In the genomic region with DNA sequence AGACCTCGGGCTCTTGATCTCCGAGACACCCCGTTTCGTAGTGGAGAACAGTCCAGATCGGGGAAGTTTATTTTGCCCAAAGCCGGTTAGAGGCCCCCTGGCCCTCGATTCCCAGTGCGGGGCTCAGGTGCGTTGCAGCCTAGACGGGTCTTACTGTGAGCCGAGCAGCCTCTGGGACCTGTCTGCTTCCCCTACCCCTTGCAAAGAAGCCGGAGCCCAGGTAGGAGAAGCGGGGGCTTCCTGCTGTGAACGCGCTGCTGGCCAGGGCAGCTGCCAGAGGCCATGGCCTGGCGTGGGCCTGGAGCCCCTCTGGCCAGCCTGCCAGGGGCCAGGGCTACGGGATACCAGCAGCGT, we compare ENCODE assay signal across 8 cellular contexts. TPM values are rescaled to one million over a fixed set of nuclear protein-coding genes. Genes with fewer than 3 reads are reported as not detected.
DNase-seq lines count a peak whose midpoint lies in the region; ATAC-seq and TF ChIP-seq lines count a peak whose summit lies in the region.

No MANE protein-coding gene starts in this region.

- peak overlapping the region; percentile 88 for H3K27ac Mint-ChIP-seq in dendritic cell treated with granulocyte-macrophage colony-stimulating factor and Interleukin-4, amounts not matched to agents 40 ng/mL and 50 ng/mL, for 4 days
- no peak overlapping the region for H3K27ac Mint-ChIP-seq in nephron progenitor cell

- no peaks in the 10 kb centered on the region for H3K9me3 Mint-ChIP-seq in dendritic cell treated with granulocyte-macrophage colony-stimulating factor and Interleukin-4, amounts not matched to agents 40 ng/mL and 50 ng/mL, for 4 days
- H3K9me3 Mint-ChIP-seq in nephron progenitor cell: no peaks in the 10 kb centered on the region

- peaks cover 22% of the 10 kb centered on the region for H3K36me3 ChIP-seq in MG63

- intact Hi-C loops in dendritic cell treated with granulocyte-macrophage colony-stimulating factor and Interleukin-4, amounts not matched to agents 40 ng/mL and 50 ng/mL, for 4 days (cut with micrococcal nuclease): loop anchor here (5.0 kb wide), 1 partner anchor 35 kb away; a partner anchor contains a TSS

- ATAC-seq in HG02938 (IDR thresholded peaks at IDR 0.05; ENCODE audit: unreplicated experiment) (no peak), GM19455 (IDR thresholded peaks at IDR 0.05; ENCODE audit: unreplicated experiment) (no peak)

- H3K4me3 Mint-ChIP-seq in dendritic cell treated with granulocyte-macrophage colony-stimulating factor and Interleukin-4, amounts not matched to agents 40 ng/mL and 50 ng/mL, for 4 days: peak overlapping the region; percentile 92
- H3K4me3 Mint-ChIP-seq in nephron progenitor cell: peak overlapping the region; percentile 60

- H3K4me1 Mint-ChIP-seq in dendritic cell treated with granulocyte-macrophage colony-stimulating factor and Interleukin-4, amounts not matched to agents 40 ng/mL and 50 ng/mL, for 4 days (ENCODE audit: low read depth): peaks cover 66% of the 10 kb centered on the region
- peaks cover 11% of the 10 kb centered on the region for H3K4me1 Mint-ChIP-seq in nephron progenitor cell

- H3K27me3 Mint-ChIP-seq in dendritic cell treated with granulocyte-macrophage colony-stimulating factor and Interleukin-4, amounts not matched to agents 40 ng/mL and 50 ng/mL, for 4 days: no peaks in the 10 kb centered on the region
- peaks cover 60% of the 10 kb centered on the region for H3K27me3 Mint-ChIP-seq in nephron progenitor cell (ENCODE audit: low read depth, poor library complexity)

- no peak for TF ChIP-seq CTCF in C4-2B (conservative IDR thresholded peaks at IDR 0.05)
- no peak for TF ChIP-seq CTCF in nephron progenitor cell (IDR thresholded peaks at IDR 0.05)

- H3K9me3 ChIP-seq in MG63: no peaks in the 10 kb centered on the region

- H3K36me3 Mint-ChIP-seq in dendritic cell treated with granulocyte-macrophage colony-stimulating factor and Interleukin-4, amounts not matched to agents 40 ng/mL and 50 ng/mL, for 4 days (ENCODE audit: low read depth): peaks cover 48% of the 10 kb centered on the region
- H3K36me3 Mint-ChIP-seq in nephron progenitor cell (ENCODE audit: low read depth): no peaks in the 10 kb centered on the region

- H3K27me3 ChIP-seq in MG63: no peaks in the 10 kb centered on the region

- DNase-seq in MG63 (no peak), nephron progenitor cell (no peak), DMS 273 treated with DMSO at 0.1 percent for 48 hours (lab: John Stamatoyannopoulos, UW) (no peak), NCI-H1092 (lab: John Stamatoyannopoulos, UW) (no peak)

- peak overlapping the region; percentile 97 for H3K4me3 ChIP-seq in MG63

- H3K27ac ChIP-seq in C4-2B: peak overlapping the region; percentile 90

RNA-seq across cellular contexts. Expression of a gene that starts 0.6 kb away (rescaled TPM):
- total RNA-seq in MG63 (2014; rRNA removed; shearing (Covaris generic); ENCODE audit: low replicate concordance): 465 and 558 TPM in 2 replicates

RNA-seq across cellular contexts. Expression of a gene that starts 8.8 kb away (rescaled TPM):
- total RNA-seq in MG63 (2014; rRNA removed; shearing (Covaris generic); ENCODE audit: low replicate concordance): 7.9 and 19.0 TPM in 2 replicates

RNA-seq across cellular contexts. Expression of a gene that starts 35.0 kb away (rescaled TPM):
- total RNA-seq in MG63 (2014; rRNA removed; shearing (Covaris generic); ENCODE audit: low replicate concordance): 50.6 and 61.7 TPM in 2 replicates

RNA-seq across cellular contexts. Expression of a gene that starts 41.4 kb away (rescaled TPM):
- 0.10 TPM in 1 of 2 replicates, not detected in the other for total RNA-seq in MG63 (2014; rRNA removed; shearing (Covaris generic); ENCODE audit: low replicate concordance)
